ENCODE assay signal across 8 cellular contexts in genomic region chr1:151510957-151511635, GRCh38. TPM values are rescaled to one million over a fixed set of nuclear protein-coding genes. Genes with fewer than 3 reads are reported as not detected.
DNase-seq lines count a peak whose midpoint lies in the region; ATAC-seq and TF ChIP-seq lines count a peak whose summit lies in the region.

CGN (plus strand) TSS chr1:151511387; CDS start chr1:151518520, 7,133 bp downstream.

- POLR2A ChIA-PET in BJ (lab: Charles Lee), result no interaction called here

- no peaks in the 10 kb centered on the region for H3K9me3 ChIP-seq in HUES48 (ENCODE audit: control insufficient read depth, insufficient read depth, low read length)

- H3K27ac Mint-ChIP-seq in endothelial cell (ENCODE audit: unreplicated experiment), result peak within 1 kb of the TSS; percentile 92

- peak within 1 kb of the TSS; percentile 89 for H3K9ac ChIP-seq in HUES48 (ENCODE audit: low read depth, low read length)

- H3K27me3 ChIP-seq in BJ (ENCODE audit: control insufficient read depth, insufficient read depth, low read length), result peaks cover 19% of the 10 kb centered on the region
- no peaks in the 10 kb centered on the region for H3K27me3 ChIP-seq in HUES48 (ENCODE audit: control insufficient read depth, insufficient read depth, low read length)

- no peaks in the 10 kb centered on the region for H3K36me3 ChIP-seq in BJ (ENCODE audit: control insufficient read depth, insufficient read depth, low read length)
- no peaks in the 10 kb centered on the region for H3K36me3 ChIP-seq in HUES48 (ENCODE audit: control insufficient read depth, insufficient read depth, low read length)

- H3K4me1 ChIP-seq in HUES48 (ENCODE audit: control insufficient read depth, insufficient read depth, low read length), result peaks cover 43% of the 10 kb centered on the region

- peaks cover 6% of the 10 kb centered on the region for H3K27me3 Mint-ChIP-seq in endothelial cell (ENCODE audit: unreplicated experiment)

- no peaks in the 10 kb centered on the region for H3K9me3 Mint-ChIP-seq in endothelial cell (ENCODE audit: unreplicated experiment)

- H3K4me3 ChIP-seq in BJ (ENCODE audit: low read depth, low read length), result peak within 1 kb of the TSS; percentile 47
- peak within 1 kb of the TSS; percentile 86 for H3K4me3 ChIP-seq in HUES48 (ENCODE audit: low read depth, low read length)

- no peak for DNase-seq in BJ (ENCODE audit: low read depth)
- DNase-seq in NOMO-1 treated with DMSO at 0.1 percent for 48 hours (lab: John Stamatoyannopoulos, UW; ENCODE audit: unreplicated experiment), result peak; percentile 55
- peak; percentile 87 for DNase-seq in activated CD8-positive, alpha-beta memory T cell treated with anti-CD3 and anti-CD28 coated beads, Interleukin-2, amount 50 U/mL, for 4 hours
- DNase-seq in endothelial cell (ENCODE audit: low spot score), result peak; percentile 94
- DNase-seq in midbrain (lab: John Stamatoyannopoulos, UW), result peak; percentile 95
- peak; percentile 57 for DNase-seq in stimulated activated CD8-positive, alpha-beta memory T cell treated with anti-CD3 and anti-CD28 coated beads, Interleukin-15, amount 100 ng/mL, for 24 hours (ENCODE audit: low read depth)

- H3K36me3 Mint-ChIP-seq in endothelial cell (ENCODE audit: low read depth, unreplicated experiment), result peaks cover 13% of the 10 kb centered on the region

- CTCF ChIA-PET in BJ (lab: Yijun Ruan, JAX), result interaction anchor here (1.0 to 1.6 kb wide), 2 partner anchors 11 to 211 kb away, joined by 4 read pairs; no protein-coding TSS in a partner anchor

- peak; percentile 83 for ATAC-seq in GM19463 (IDR thresholded peaks at IDR 0.05; ENCODE audit: unreplicated experiment)

- peak within 1 kb of the TSS; percentile 97 for H3K4me3 Mint-ChIP-seq in endothelial cell (ENCODE audit: unreplicated experiment)

- peaks cover 35% of the 10 kb centered on the region for H3K4me1 Mint-ChIP-seq in endothelial cell (ENCODE audit: unreplicated experiment)

- no peak for TF ChIP-seq CTCF in BJ (IDR thresholded peaks at IDR 0.05; ENCODE audit: insufficient read depth, low read depth, low read length)
- TF ChIP-seq CTCF in endothelial cell (IDR thresholded peaks at IDR 0.05; ENCODE audit: unreplicated experiment), result no peak

- H3K27ac ChIP-seq in HUES48 (ENCODE audit: low read depth, low read length), result peak within 1 kb of the TSS; percentile 93

RNA-seq across cellular contexts. Expression of gene CGN, which starts in this region (rescaled TPM):
- 0.05 TPM in 1 of 2 replicates, not detected in the other for polyA plus RNA-seq in BJ (2011; rRNA removed)
- polyA minus RNA-seq in BJ (2011; rRNA and poly(A)+ RNA removed), result not detected in 2 replicates
- total RNA-seq in endothelial cell (ENCODE audit: unreplicated experiment), result 50.7 TPM
